Comparison of ENCODE assay signal across 8 cellular contexts in genomic region chr6:27472617-27473400, GRCh38. TPM values are rescaled to one million over a fixed set of nuclear protein-coding genes. Genes with fewer than 3 reads are reported as not detected.
DNase-seq lines count a peak whose midpoint lies in the region; ATAC-seq and TF ChIP-seq lines count a peak whose summit lies in the region.

Gene ZNF184 (minus strand): TSS chr6:27473105. CDS start chr6:27472294, 811 bp downstream.

- peak; percentile 84 to 87 for ATAC-seq in CD4-positive, CD25-positive, alpha-beta regulatory T cell (ENCODE audit: low read depth in 2 of 2)
- ATAC-seq in GM19397 (IDR thresholded peaks at IDR 0.05; ENCODE audit: unreplicated experiment) (peak; percentile 94), HG03571 (IDR thresholded peaks at IDR 0.05; ENCODE audit: unreplicated experiment) (peak; percentile 79), right lobe of liver (peak; percentile 98 to 99 (median 98))

- TF ChIP-seq CTCF in dorsolateral prefrontal cortex (IDR thresholded peaks at IDR 0.05 in 54 of 56, conservative IDR thresholded peaks at IDR 0.05 in 2 of 56; ENCODE audit: low read depth in 1 of 56, partially characterized antibody in 56 of 56), result peak in 37 of 56 donors; percentile 2 to 57 (median 25)
- no peak for TF ChIP-seq CTCF in right lobe of liver (IDR thresholded peaks at IDR 0.05)

- peaks cover 0 to 3% (median 0%) of the 10 kb centered on the region in 7 donors for H3K9me3 Mint-ChIP-seq in CD4-positive, CD25-positive, alpha-beta regulatory T cell

- peaks cover 27% of the 10 kb centered on the region for H3K4me1 ChIP-seq in CD4-positive, CD25-positive, alpha-beta regulatory T cell (ENCODE audit: control insufficient read depth, insufficient read depth, low read length, poor library complexity, severe bottlenecking)
- H3K4me1 ChIP-seq in right lobe of liver, result peaks cover 0 to 6% (median under 1%) of the 10 kb centered on the region in 4 donors

- H3K27me3 ChIP-seq in CD4-positive, CD25-positive, alpha-beta regulatory T cell (ENCODE audit: control insufficient read depth, insufficient read depth, low read length), result no peaks in the 10 kb centered on the region
- H3K27me3 ChIP-seq in dorsolateral prefrontal cortex (no peaks in the 10 kb centered on the region), right lobe of liver (no peaks in the 10 kb centered on the region)

- H3K27ac Mint-ChIP-seq in CD4-positive, CD25-positive, alpha-beta regulatory T cell, result peak within 1 kb of the TSS; percentile 96 to 98 (median 97)

- peaks cover 31 to 55% (median 46%) of the 10 kb centered on the region in 4 donors for H3K4me1 Mint-ChIP-seq in CD4-positive, CD25-positive, alpha-beta regulatory T cell

- H3K36me3 ChIP-seq in CD4-positive, CD25-positive, alpha-beta regulatory T cell (ENCODE audit: control insufficient read depth, insufficient read depth, low read length), result peaks cover 19% of the 10 kb centered on the region
- H3K36me3 ChIP-seq in right lobe of liver, result no peaks in the 10 kb centered on the region

- DNase-seq in CD4-positive, CD25-positive, alpha-beta regulatory T cell, result peak; percentile 70 to 94 (median 86)
- DNase-seq in NCI-H82 (lab: John Stamatoyannopoulos, UW) (peak; percentile 98), dorsolateral prefrontal cortex (peak; percentile 82 to 96 (median 94)), right lobe of liver (peak; percentile 96 to 98 (median 98))
- DNase-seq in activated CD4-positive, alpha-beta T cell treated with anti-CD3 and anti-CD28 coated beads, Interleukin-2, amount 50 U/mL, for 48 hours, result peak; percentile 85 to 88
- peak; percentile 79 for DNase-seq in stimulated activated CD4-positive, alpha-beta T cell treated with anti-CD3 and anti-CD28 coated beads, Interleukin-4, amount 100 ng/mL, for 4 hours

- H3K9me3 ChIP-seq in CD4-positive, CD25-positive, alpha-beta regulatory T cell (ENCODE audit: control insufficient read depth in 2 of 2, low read length in 2 of 2), result no peaks in the 10 kb centered on the region
- no peaks in the 10 kb centered on the region for H3K9me3 ChIP-seq in right lobe of liver

- under 1% methylated on average over 28 of the region's 56 CpGs for WGBS in right lobe of liver (ENCODE audit: insufficient coverage, low coverage, low lambda C conversion rate, missing lambda C conversion rate)

- intact Hi-C loops in dorsolateral prefrontal cortex (cut with DNase I), result loop anchor here (2.0 to 10.0 kb wide), 8 partner anchors 84 to 1168 kb away; partner anchors contain the start of gene ZNF391 (in 1 of the 2)
- intact Hi-C loops in right lobe of liver (cut with DNase I), result no loop called here

- H3K36me3 Mint-ChIP-seq in CD4-positive, CD25-positive, alpha-beta regulatory T cell, result peaks cover 26% of the 10 kb centered on the region

- peak within 1 kb of the TSS; percentile 93 for H3K27ac ChIP-seq in CD4-positive, CD25-positive, alpha-beta regulatory T cell (ENCODE audit: insufficient read depth, low read length, poor library complexity, severe bottlenecking)
- H3K27ac ChIP-seq in dorsolateral prefrontal cortex, result peak within 1 kb of the TSS; percentile 29 to 94 (median 83)
- peak within 1 kb of the TSS; percentile 78 to 92 (median 89) for H3K27ac ChIP-seq in right lobe of liver

- peak within 1 kb of the TSS; percentile 86 for H3K4me3 ChIP-seq in CD4-positive, CD25-positive, alpha-beta regulatory T cell (ENCODE audit: low read depth, low read length)
- H3K4me3 ChIP-seq in dorsolateral prefrontal cortex, result peak within 1 kb of the TSS; percentile 63 to 99 (median 86)
- peak within 1 kb of the TSS; percentile 65 to 75 (median 75) for H3K4me3 ChIP-seq in right lobe of liver

- peak within 1 kb of the TSS; percentile 96 to 98 (median 96) for H3K4me3 Mint-ChIP-seq in CD4-positive, CD25-positive, alpha-beta regulatory T cell

- TF ChIP-seq POLR2A in right lobe of liver (IDR thresholded peaks at IDR 0.05), result peak; percentile 87

- no peaks in the 10 kb centered on the region for H3K27me3 Mint-ChIP-seq in CD4-positive, CD25-positive, alpha-beta regulatory T cell

RNA-seq across cellular contexts. Expression of gene ZNF184, which starts in this region (rescaled TPM):
- total RNA-seq in CD4-positive, CD25-positive, alpha-beta regulatory T cell, result 14.9 TPM
- 10 to 100 TPM in 1 of 4 donors, 1 to 10 TPM in 3; 6.1 to 13.1 (median 7.7) TPM for polyA plus RNA-seq in CD4-positive, CD25-positive, alpha-beta regulatory T cell
- 10 to 100 TPM; 11.0 to 38.3 (median 22.4) TPM for total RNA-seq in dorsolateral prefrontal cortex
- total RNA-seq in right lobe of liver, result 1 to 10 TPM; 1.1 to 1.8 (median 1.7) TPM

Comparison
In these comparisons a context has a peak if more than half of its experiments do, and no peak if none do; other contexts are left out.
1. Peak in every context shown above with its lines: DNase-seq, ATAC-seq, H3K4me3 ChIP-seq and H3K27ac ChIP-seq.
2. CTCF ChIP-seq: peak in dorsolateral prefrontal cortex (37 of 56); none in right lobe of liver (0 of 4).
3. intact Hi-C loops: an anchor here in dorsolateral prefrontal cortex (2.0 to 10.0 kb wide); none called in right lobe of liver.